Comparison of ENCODE assay signal across 22 cellular contexts in the genomic region with DNA sequence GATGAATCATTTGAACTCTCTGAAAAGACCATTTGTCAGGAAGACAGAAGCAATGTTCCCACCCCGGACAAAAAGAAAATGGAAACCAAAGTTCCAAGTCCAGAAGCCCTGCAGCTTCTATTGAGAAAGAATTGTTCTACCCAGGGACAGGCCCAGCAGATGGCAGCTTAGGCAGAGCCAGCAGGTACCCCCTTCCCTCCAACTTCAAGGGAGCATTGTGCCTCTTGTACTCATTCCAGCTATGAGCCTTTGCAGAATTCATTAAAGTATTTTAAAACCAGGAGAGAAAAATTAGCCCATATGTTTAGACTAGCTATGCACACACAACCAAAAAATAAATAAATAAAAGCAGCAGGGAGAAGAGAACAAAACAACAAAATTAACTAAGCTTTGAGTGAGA.
"Had no signal": no experiment of that assay in that cellular context is flagged by ENCODE, and none has a peak within 500 bp of the region (broad histone marks: within the 10 kb centered on the region; RNA-seq: fewer than 3 reads in every experiment).

No MANE protein-coding gene starts in this region.

- H3K4me3 ChIP-seq: colonic mucosa, esophagus squamous epithelium, gastroesophageal sphincter had no signal

- DNase-seq: activated CD4-positive, alpha-beta memory T cell treated with anti-CD3 and anti-CD28 coated beads, Interleukin-2, amount 10 ng/mL, durations not matched to agents 7 days and 5 days; activated CD4-positive, alpha-beta T cell treated with anti-CD3 and anti-CD28 coated beads for 1 hour; activated CD4-positive, alpha-beta T cell treated with anti-CD3 and anti-CD28 coated beads for 4 hours; activated CD4-positive, alpha-beta T cell treated with anti-CD3 and anti-CD28 coated beads, Interleukin-2, amount 10 ng/mL, durations not matched to agents 7 days and 5 days; activated CD4-positive, alpha-beta T cell treated with anti-CD3 and anti-CD28 coated beads, Interleukin-2, amount 50 U/mL, for 4 hours; activated CD8-positive, alpha-beta memory T cell treated with anti-CD3 and anti-CD28 coated beads, Interleukin-2, amount 50 U/mL, for 48 hours; activated gamma-delta T cell; activated naive CD4-positive, alpha-beta T cell; activated naive CD4-positive, alpha-beta T cell treated with anti-CD3 and anti-CD28 coated beads, Interleukin-2, amount 10 ng/mL, durations not matched to agents 7 days and 5 days; activated naive CD8-positive, alpha-beta T cell treated with anti-CD3 and anti-CD28 coated beads, Interleukin-2, amount 10 ng/mL, durations not matched to agents 7 days and 5 days; activated T-cell treated with anti-CD3 and anti-CD28 coated beads for 4 hours; activated T-cell treated with anti-CD3 and anti-CD28 coated beads, Interleukin-2, amount 50 U/mL, for 24 hours; activated T-cell treated with anti-CD3 and anti-CD28 coated beads, Interleukin-2, amount 50 U/mL, for 72 hours; brain microvascular endothelial cell; colonic mucosa; effector CD8-positive, alpha-beta T cell; esophagus squamous epithelium; foreskin melanocyte; T-helper 2 cell had no signal

- ATAC-seq: activated naive CD4-positive, alpha-beta T cell treated with anti-CD3 and anti-CD28 coated beads, Interleukin-2, amount 50 U/mL, for 72 hours; activated T-cell treated with anti-CD3 and anti-CD28 coated beads, Interleukin-2, amount 50 U/mL, for 72 hours; gastroesophageal sphincter; WTC11 had no signal
